17 cellular contexts compared by ENCODE assay signal in the genomic region with DNA sequence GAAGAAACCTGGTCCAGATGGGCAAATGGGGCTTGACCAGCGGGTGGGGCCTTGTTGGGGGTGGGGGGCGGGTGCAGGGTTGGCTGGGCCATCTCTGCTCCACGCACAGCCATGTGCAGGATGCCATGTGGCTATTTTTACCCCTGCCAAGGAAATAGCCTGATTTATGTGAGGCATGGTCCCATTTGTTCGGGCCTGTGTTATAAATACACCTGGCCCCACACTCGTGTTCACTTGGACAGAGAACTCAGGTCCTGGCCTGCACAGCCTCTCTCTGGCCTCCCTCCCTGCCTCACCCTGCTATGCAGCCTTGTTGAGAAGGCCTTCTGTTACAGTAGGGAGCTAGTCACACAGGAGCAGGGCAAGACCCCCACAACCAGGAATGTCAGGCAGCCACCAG. TPM values are rescaled to one million over a fixed set of nuclear protein-coding genes. Genes with fewer than 3 reads are reported as not detected.
A peak's percentile ranks its signal among the peaks of the same experiment; 100 is the strongest.
DNase-seq lines count a peak whose midpoint lies in the region; ATAC-seq and TF ChIP-seq lines count a peak whose summit lies in the region.
"Had no signal": no experiment of that assay in that cellular context is flagged by ENCODE, and none has a peak within 500 bp of the region (broad histone marks: within the 10 kb centered on the region; RNA-seq: fewer than 3 reads in every experiment).

No MANE protein-coding gene starts in this region.

- intact Hi-C loops in esophagus muscularis mucosa (cut with DNase I): no loop called here

- no peaks in the 10 kb centered on the region for H3K27me3 ChIP-seq in gastroesophageal sphincter
- no peaks in the 10 kb centered on the region for H3K27me3 ChIP-seq in neutrophil
- H3K27me3 ChIP-seq in esophagus muscularis mucosa: no peaks in the 10 kb centered on the region

- peak; percentile 46 for DNase-seq in DMS 273 (lab: John Stamatoyannopoulos, UW; ENCODE audit: unreplicated experiment)
- no peak for DNase-seq in DMS 273 treated with DMSO at 0.1 percent for 48 hours (lab: John Stamatoyannopoulos, UW)
- DNase-seq in esophagus muscularis mucosa (ENCODE audit: extremely low spot score): no peak
- DNase-seq in stimulated activated naive CD4-positive, alpha-beta T cell (lab: John Stamatoyannopoulos, UW): no peak
- DNase-seq: GOT3, HFFc6, Karpas-422, MM.1S, NCI-H1105, NCI-H1694 treated with DMSO at 0.1 percent for 48 hours, NCI-H748 treated with DMSO at 0.1 percent for 48 hours had no signal

- TF ChIP-seq POLR2A in gastroesophageal sphincter (IDR thresholded peaks at IDR 0.05) (no peak), esophagus muscularis mucosa (IDR thresholded peaks at IDR 0.05; ENCODE audit: low read depth) (no peak)

- WGBS in gastroesophageal sphincter (ENCODE audit: low coverage in 1 of 2), 2 donors: 5 to 10% methylated on average over 3 to 4 of the region's 5 CpGs
- WGBS in esophagus muscularis mucosa: 38% methylated on average over 4 of the region's 5 CpGs

- H3K4me1 ChIP-seq in gastroesophageal sphincter: peaks cover 0 to 10% (median 0%) of the 10 kb centered on the region in 3 donors
- peaks cover 4 to 15% of the 10 kb centered on the region in 2 experiments for H3K4me1 ChIP-seq in neutrophil (ENCODE audit: control insufficient read depth in 1 of 2, insufficient read depth in 1 of 2, low read depth in 1 of 2, low read length in 1 of 2)
- H3K4me1 ChIP-seq in esophagus muscularis mucosa: peaks cover 0 to 7% (median 3%) of the 10 kb centered on the region in 4 donors

- no peak overlapping the region for H3K4me3 ChIP-seq in gastroesophageal sphincter
- H3K4me3 ChIP-seq in neutrophil (ENCODE audit: low read depth in 1 of 2, low read length in 1 of 2): peak overlapping the region; percentile 20 to 44
- H3K4me3 ChIP-seq in esophagus muscularis mucosa: no peak overlapping the region

- H3K36me3 ChIP-seq in gastroesophageal sphincter (no peaks in the 10 kb centered on the region), neutrophil (no peaks in the 10 kb centered on the region), esophagus muscularis mucosa (no peaks in the 10 kb centered on the region)

- H3K27ac ChIP-seq in gastroesophageal sphincter: no peak overlapping the region
- H3K27ac ChIP-seq in neutrophil: no peak overlapping the region
- no peak overlapping the region for H3K27ac ChIP-seq in esophagus muscularis mucosa (replicated peaks in 1 of 4)
- H3K27ac ChIP-seq: 22Rv1 had no signal

- no peaks in the 10 kb centered on the region for H3K9me3 ChIP-seq in gastroesophageal sphincter
- no peaks in the 10 kb centered on the region for H3K9me3 ChIP-seq in neutrophil
- H3K9me3 ChIP-seq in esophagus muscularis mucosa: no peaks in the 10 kb centered on the region

- TF ChIP-seq CTCF in gastroesophageal sphincter (IDR thresholded peaks at IDR 0.05) (no peak), neutrophil (IDR thresholded peaks at IDR 0.05) (no peak), esophagus muscularis mucosa (IDR thresholded peaks at IDR 0.05) (no peak)

- TF ChIP-seq EP300 in gastroesophageal sphincter (IDR thresholded peaks at IDR 0.05) (no peak), esophagus muscularis mucosa (IDR thresholded peaks at IDR 0.05) (no peak)

- peak; percentile 36 for ATAC-seq in gastroesophageal sphincter
- ATAC-seq in SK-N-SH treated with all-trans-retinoic acid at 6 μM for 48 hours: no peak
- ATAC-seq in HG02970 (IDR thresholded peaks at IDR 0.05; ENCODE audit: low FRiP score, unreplicated experiment): no peak
- ATAC-seq: HepG2 had no signal

TF ChIP-seq in SK-N-SH treated with all-trans-retinoic acid at 6 μM for 48 hours, 23 proteins besides CTCF, POLR2A, EP300 and RAD21:
- TF ChIP-seq, protein P1, sequence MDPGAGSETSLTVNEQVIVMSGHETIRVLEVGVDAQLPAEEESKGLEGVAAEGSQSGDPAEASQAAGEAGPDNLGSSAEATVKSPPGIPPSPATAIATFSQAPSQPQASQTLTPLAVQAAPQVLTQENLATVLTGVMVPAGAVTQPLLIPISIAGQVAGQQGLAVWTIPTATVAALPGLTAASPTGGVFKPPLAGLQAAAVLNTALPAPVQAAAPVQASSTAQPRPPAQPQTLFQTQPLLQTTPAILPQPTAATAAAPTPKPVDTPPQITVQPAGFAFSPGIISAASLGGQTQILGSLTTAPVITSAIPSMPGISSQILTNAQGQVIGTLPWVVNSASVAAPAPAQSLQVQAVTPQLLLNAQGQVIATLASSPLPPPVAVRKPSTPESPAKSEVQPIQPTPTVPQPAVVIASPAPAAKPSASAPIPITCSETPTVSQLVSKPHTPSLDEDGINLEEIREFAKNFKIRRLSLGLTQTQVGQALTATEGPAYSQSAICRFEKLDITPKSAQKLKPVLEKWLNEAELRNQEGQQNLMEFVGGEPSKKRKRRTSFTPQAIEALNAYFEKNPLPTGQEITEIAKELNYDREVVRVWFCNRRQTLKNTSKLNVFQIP (CRISPR knock-in tag; IDR thresholded peaks at IDR 0.05; ENCODE audit: borderline replicate concordance, low read depth): no peak
- no peak for TF ChIP-seq TOX (CRISPR knock-in tag; IDR thresholded peaks at IDR 0.05; ENCODE audit: borderline replicate concordance)
- TF ChIP-seq OSR1 (CRISPR knock-in tag; IDR thresholded peaks at IDR 0.05): no peak
- TF ChIP-seq CSDC2 (CRISPR knock-in tag; IDR thresholded peaks at IDR 0.05): no peak
- TF ChIP-seq BACH2 (CRISPR knock-in tag; IDR thresholded peaks at IDR 0.05; ENCODE audit: borderline replicate concordance): no peak
- TF ChIP-seq, protein P2, sequence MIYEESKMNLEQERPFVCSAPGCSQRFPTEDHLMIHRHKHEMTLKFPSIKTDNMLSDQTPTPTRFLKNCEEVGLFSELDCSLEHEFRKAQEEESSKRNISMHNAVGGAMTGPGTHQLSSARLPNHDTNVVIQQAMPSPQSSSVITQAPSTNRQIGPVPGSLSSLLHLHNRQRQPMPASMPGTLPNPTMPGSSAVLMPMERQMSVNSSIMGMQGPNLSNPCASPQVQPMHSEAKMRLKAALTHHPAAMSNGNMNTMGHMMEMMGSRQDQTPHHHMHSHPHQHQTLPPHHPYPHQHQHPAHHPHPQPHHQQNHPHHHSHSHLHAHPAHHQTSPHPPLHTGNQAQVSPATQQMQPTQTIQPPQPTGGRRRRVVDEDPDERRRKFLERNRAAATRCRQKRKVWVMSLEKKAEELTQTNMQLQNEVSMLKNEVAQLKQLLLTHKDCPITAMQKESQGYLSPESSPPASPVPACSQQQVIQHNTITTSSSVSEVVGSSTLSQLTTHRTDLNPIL (CRISPR knock-in tag; IDR thresholded peaks at IDR 0.05; ENCODE audit: low read depth): no peak
- no peak for TF ChIP-seq GLIS3 (CRISPR knock-in tag; IDR thresholded peaks at IDR 0.05)
- no peak for TF ChIP-seq ZFP30 (CRISPR knock-in tag; IDR thresholded peaks at IDR 0.05)
- no peak for TF ChIP-seq ZNF8 (CRISPR knock-in tag; IDR thresholded peaks at IDR 0.05)
- TF ChIP-seq ZFP3 (CRISPR knock-in tag; IDR thresholded peaks at IDR 0.05): no peak
TF ChIP-seq in SK-N-SH treated with all-trans-retinoic acid at 6 μM for 48 hours: peak in this region for 0.

RNA-seq across cellular contexts. Expression of a gene that starts 35.6 kb away (rescaled TPM):
- 1 to 10 TPM in 1 of 4 donors, under 1 TPM in 3; 0.31 to 2.7 (median 0.81) TPM for total RNA-seq in gastroesophageal sphincter
- 1 to 10 TPM in 2 of 4 donors, under 1 TPM in 2; under 0.01 to 1.7 (median 1.1) TPM for total RNA-seq in esophagus muscularis mucosa

Comparison
In these comparisons a context has a peak if more than half of its experiments do, and no peak if none do; other contexts are left out.
1. H3K4me3 ChIP-seq: peak in neutrophil (2 of 2); none in gastroesophageal sphincter (0 of 2) and esophagus muscularis mucosa (0 of 4).